Comparison of ENCODE assay signal across 9 cellular contexts in genomic region chr11:125165664-125166346, GRCh38. TPM values are rescaled to one million over a fixed set of nuclear protein-coding genes. Genes with fewer than 3 reads are reported as not detected.
DNase-seq lines count a peak whose midpoint lies in the region; ATAC-seq and TF ChIP-seq lines count a peak whose summit lies in the region.
"Had no signal": no experiment of that assay in that cellular context is flagged by ENCODE, and none has a peak within 500 bp of the region (broad histone marks: within the 10 kb centered on the region; RNA-seq: fewer than 3 reads in every experiment).

No MANE protein-coding gene starts in this region.

- H3K9me3 ChIP-seq in CD4-positive, CD25-positive, alpha-beta regulatory T cell (ENCODE audit: control insufficient read depth in 2 of 2, low read length in 2 of 2): no peaks in the 10 kb centered on the region
- no peaks in the 10 kb centered on the region for H3K9me3 ChIP-seq in right lobe of liver
- H3K9me3 ChIP-seq in thymus (ENCODE audit: control insufficient read depth): no peaks in the 10 kb centered on the region

- 4% methylated on average over 36 of the region's 46 CpGs for WGBS in right lobe of liver (ENCODE audit: insufficient coverage, low coverage, low lambda C conversion rate, missing lambda C conversion rate)
- 4% methylated on average over 46 of the region's 46 CpGs for WGBS in thymus

- H3K4me3 Mint-ChIP-seq in CD4-positive, CD25-positive, alpha-beta regulatory T cell: peak overlapping the region; percentile 81 to 88 (median 85)
- peak overlapping the region; percentile 92 for H3K4me3 Mint-ChIP-seq in MCF 10A (ENCODE audit: unreplicated experiment)

- TF ChIP-seq POLR2A in right lobe of liver (IDR thresholded peaks at IDR 0.05): no peak

- no peaks in the 10 kb centered on the region for H3K36me3 Mint-ChIP-seq in CD4-positive, CD25-positive, alpha-beta regulatory T cell
- no peaks in the 10 kb centered on the region for H3K36me3 Mint-ChIP-seq in MCF 10A (ENCODE audit: insufficient read depth, unreplicated experiment)

- no peak overlapping the region for H3K27ac ChIP-seq in CD4-positive, CD25-positive, alpha-beta regulatory T cell (ENCODE audit: insufficient read depth, low read length, poor library complexity, severe bottlenecking)
- peak overlapping the region in 1 of 3 donors; percentile 13 for H3K27ac ChIP-seq in right lobe of liver
- peak overlapping the region; percentile 53 for H3K27ac ChIP-seq in thymus (ENCODE audit: low read depth)

- peaks cover 36% of the 10 kb centered on the region for H3K27me3 ChIP-seq in CD4-positive, CD25-positive, alpha-beta regulatory T cell (ENCODE audit: control insufficient read depth, insufficient read depth, low read length)
- peaks cover 0 to 7% of the 10 kb centered on the region in 2 donors for H3K27me3 ChIP-seq in right lobe of liver
- H3K27me3 ChIP-seq in thymus (ENCODE audit: control insufficient read depth, insufficient read depth): peaks cover 67% of the 10 kb centered on the region

- peak overlapping the region in 1 of 3 donors; percentile 66 for H3K27ac Mint-ChIP-seq in CD4-positive, CD25-positive, alpha-beta regulatory T cell
- no peak overlapping the region for H3K27ac Mint-ChIP-seq in MCF 10A (ENCODE audit: low read depth, unreplicated experiment)

- POLR2A ChIA-PET in MCF 10A (lab: Yijun Ruan, JAX): no interaction called here

- no peak for TF ChIP-seq CTCF in MCF 10A (IDR thresholded peaks at IDR 0.05; ENCODE audit: unreplicated experiment)
- no peak for TF ChIP-seq CTCF in right lobe of liver (IDR thresholded peaks at IDR 0.05)

- DNase-seq in CD4-positive, CD25-positive, alpha-beta regulatory T cell: no peak
- DNase-seq in MCF 10A (ENCODE audit: unreplicated experiment) (no peak), right lobe of liver (no peak), DMS153 (lab: John Stamatoyannopoulos, UW) (no peak)

- CTCF ChIA-PET in MCF 10A (lab: Yijun Ruan, JAX): interaction anchor here (0.6 to 14.8 kb wide), 12 partner anchors 9 to 1568 kb away, joined by 3 to 192 read pairs (median 4); no protein-coding TSS in a partner anchor

- H3K4me1 ChIP-seq in CD4-positive, CD25-positive, alpha-beta regulatory T cell (ENCODE audit: control insufficient read depth, insufficient read depth, low read length, poor library complexity, severe bottlenecking): peaks cover 22% of the 10 kb centered on the region
- H3K4me1 ChIP-seq in right lobe of liver (peaks cover 0 to 26% (median 5%) of the 10 kb centered on the region in 4 donors), thymus (ENCODE audit: control insufficient read depth, insufficient read depth, low read length) (peaks cover 8% of the 10 kb centered on the region)

- no peaks in the 10 kb centered on the region for H3K36me3 ChIP-seq in CD4-positive, CD25-positive, alpha-beta regulatory T cell (ENCODE audit: control insufficient read depth, insufficient read depth, low read length)
- H3K36me3 ChIP-seq in right lobe of liver: no peaks in the 10 kb centered on the region
- no peaks in the 10 kb centered on the region for H3K36me3 ChIP-seq in thymus (ENCODE audit: control insufficient read depth, insufficient read depth)

- H3K27me3 Mint-ChIP-seq in CD4-positive, CD25-positive, alpha-beta regulatory T cell: peaks cover 82% of the 10 kb centered on the region
- peaks cover 16% of the 10 kb centered on the region for H3K27me3 Mint-ChIP-seq in MCF 10A (ENCODE audit: insufficient read depth, unreplicated experiment)

- no TSS peak for BruUV-seq in MCF 10A (replicated peaks; lab: Mats Ljungman, UMichigan)

- H3K4me1 Mint-ChIP-seq in CD4-positive, CD25-positive, alpha-beta regulatory T cell: peaks cover 0 to 21% (median 12%) of the 10 kb centered on the region in 4 donors
- peaks cover 6% of the 10 kb centered on the region for H3K4me1 Mint-ChIP-seq in MCF 10A (ENCODE audit: insufficient read depth, unreplicated experiment)

- H3K9me3 Mint-ChIP-seq in CD4-positive, CD25-positive, alpha-beta regulatory T cell: peaks cover 0 to 5% (median 0%) of the 10 kb centered on the region in 7 donors
- H3K9me3 Mint-ChIP-seq in MCF 10A (ENCODE audit: unreplicated experiment): no peaks in the 10 kb centered on the region

- no peak overlapping the region for H3K4me3 ChIP-seq in CD4-positive, CD25-positive, alpha-beta regulatory T cell (ENCODE audit: low read depth, low read length)
- H3K4me3 ChIP-seq in right lobe of liver (peak overlapping the region; percentile 43 to 53 (median 49)), thymus (ENCODE audit: low read length) (peak overlapping the region; percentile 47)

- intact Hi-C loops in MCF 10A (cut with micrococcal nuclease) (no loop called here), right lobe of liver (cut with DNase I) (loop anchor here in 1 of 2 donors (10.0 kb wide), 1 partner anchor 179 kb away; no protein-coding TSS in a partner anchor)

- ATAC-seq in CD4-positive, CD25-positive, alpha-beta regulatory T cell (ENCODE audit: low read depth in 2 of 2): no peak
- ATAC-seq in HG03175 (IDR thresholded peaks at IDR 0.05; ENCODE audit: unreplicated experiment) (peak; percentile 18), right lobe of liver (peak in 3 of 4 donors; percentile 8 to 28 (median 21)), GM19455 (IDR thresholded peaks at IDR 0.05; ENCODE audit: unreplicated experiment) (no peak), GM21717 (IDR thresholded peaks at IDR 0.05; ENCODE audit: unreplicated experiment) (no peak)

RNA-seq across cellular contexts. Expression of gene PKNOX2, which starts 1.3 kb away (rescaled TPM):
- not detected for total RNA-seq in CD4-positive, CD25-positive, alpha-beta regulatory T cell
- not detected for polyA plus RNA-seq in CD4-positive, CD25-positive, alpha-beta regulatory T cell
- total RNA-seq in MCF 10A (2022) (not detected in 2 replicates), right lobe of liver (under 1 TPM; 0.09 to 0.31 (median 0.14) TPM)
- 2.2 TPM for polyA plus RNA-seq in thymus
- total RNA-seq: pulmonary artery endothelial cell had no signal

RNA-seq across cellular contexts. Expression of gene TMEM218, which starts 54.4 kb away (rescaled TPM):
- 9.7 TPM for total RNA-seq in CD4-positive, CD25-positive, alpha-beta regulatory T cell
- polyA plus RNA-seq in CD4-positive, CD25-positive, alpha-beta regulatory T cell: 10 to 100 TPM; 34.4 to 42.8 (median 41.2) TPM
- total RNA-seq in MCF 10A (2022) (21.1 and 31.3 TPM in 2 replicates), right lobe of liver (10 to 100 TPM in 4 of 6 experiments, 1 to 10 TPM in 2; 7.4 to 13.5 (median 10.5) TPM)
- 32.2 TPM for polyA plus RNA-seq in thymus

Comparison
In these comparisons a context has a peak if more than half of its experiments do, and no peak if none do; other contexts are left out.
1. ATAC-seq: peak in HG03175 (single experiment) and right lobe of liver (3 of 4); none in CD4-positive, CD25-positive, alpha-beta regulatory T cell (0 of 2), GM19455 (single experiment) and GM21717 (single experiment).